8 cellular contexts compared by ENCODE assay signal in genomic region chr11:94740975-94741707, GRCh38. TPM values are rescaled to one million over a fixed set of nuclear protein-coding genes. Genes with fewer than 3 reads are reported as not detected.
A peak's percentile ranks its signal among the peaks of the same experiment; 100 is the strongest.
DNase-seq lines count a peak whose midpoint lies in the region; ATAC-seq and TF ChIP-seq lines count a peak whose summit lies in the region.

No MANE protein-coding gene starts in this region.

- H3K27me3 Mint-ChIP-seq in activated CD4-positive, alpha-beta T cell treated with anti-CD3 and anti-CD28 coated beads for 36 hours = peaks cover 33% of the 10 kb centered on the region

- H3K4me1 ChIP-seq in body of pancreas = peaks cover 42% of the 10 kb centered on the region

- peak overlapping the region in 1 of 2 donors; percentile 15 for H3K4me3 ChIP-seq in body of pancreas
- peak overlapping the region; percentile 51 for H3K4me3 ChIP-seq in iPS-11a (ENCODE audit: low read depth, low read length)
- peak overlapping the region; percentile 62 for H3K4me3 ChIP-seq in retinal pigment epithelial cell (ENCODE audit: low read length)

- H3K27ac Mint-ChIP-seq in activated CD4-positive, alpha-beta T cell treated with anti-CD3 and anti-CD28 coated beads for 36 hours = no peak overlapping the region

- POLR2A ChIA-PET in activated CD4-positive, alpha-beta T cell treated with anti-CD3 and anti-CD28 coated beads for 36 hours (lab: Charles Lee) = no interaction called here

- intact Hi-C loops in activated CD4-positive, alpha-beta T cell treated with anti-CD3 and anti-CD28 coated beads for 36 hours (cut with DNase I, micrococcal nuclease) = loop anchor here in 1 of 2 experiments (5.0 kb wide), 1 partner anchor 119 kb away; no protein-coding TSS in a partner anchor
- intact Hi-C loops in body of pancreas (cut with DNase I) = no loop called here

- peak overlapping the region in 2 of 4 donors; percentile 14 to 31 for H3K27ac ChIP-seq in body of pancreas

- peak overlapping the region; percentile 52 for H3K4me3 Mint-ChIP-seq in activated CD4-positive, alpha-beta T cell treated with anti-CD3 and anti-CD28 coated beads for 36 hours

- no peaks in the 10 kb centered on the region for H3K9me3 Mint-ChIP-seq in activated CD4-positive, alpha-beta T cell treated with anti-CD3 and anti-CD28 coated beads for 36 hours (ENCODE audit: low read depth)

- peak; percentile 16 to 65 (median 49) for TF ChIP-seq CTCF in body of pancreas (IDR thresholded peaks at IDR 0.05)
- TF ChIP-seq CTCF in retinal pigment epithelial cell (conservative IDR thresholded peaks at IDR 0.05; ENCODE audit: low read depth, low read length) = peak; percentile 60

- peak in 1 of 3 donors; percentile 47 for TF ChIP-seq POLR2A in body of pancreas (IDR thresholded peaks at IDR 0.05)

- WGBS in body of pancreas, 2 donors = 1% methylated on average over 21 to 37 of the region's 37 CpGs

- CTCF ChIA-PET in activated CD4-positive, alpha-beta T cell treated with anti-CD3 and anti-CD28 coated beads for 36 hours (lab: Charles Lee) = interaction anchor here (0.8 to 1.5 kb wide), 3 partner anchors 8 to 158 kb away, joined by 3 to 5 read pairs (median 4); no protein-coding TSS in a partner anchor

- H3K27me3 ChIP-seq in body of pancreas = no peaks in the 10 kb centered on the region

- H3K9me3 ChIP-seq in body of pancreas = no peaks in the 10 kb centered on the region

- no peaks in the 10 kb centered on the region for H3K36me3 Mint-ChIP-seq in activated CD4-positive, alpha-beta T cell treated with anti-CD3 and anti-CD28 coated beads for 36 hours (ENCODE audit: low read depth)

- H3K4me1 Mint-ChIP-seq in activated CD4-positive, alpha-beta T cell treated with anti-CD3 and anti-CD28 coated beads for 36 hours = peaks cover 13% of the 10 kb centered on the region

- DNase-seq in activated CD4-positive, alpha-beta T cell treated with anti-CD3 and anti-CD28 coated beads for 36 hours = peak; percentile 18
- DNase-seq in activated CD4-positive, alpha-beta T cell treated with anti-CD3 and anti-CD28 coated beads, Interleukin-2, amount 50 U/mL, for 4 hours = no peak
- peak; percentile 51 for DNase-seq in NCI-H524 treated with DMSO at 0.1 percent for 48 hours (lab: John Stamatoyannopoulos, UW)
- peak; percentile 37 to 53 (median 44) for DNase-seq in body of pancreas
- no peak for DNase-seq in retinal pigment epithelial cell (ENCODE audit: low read depth)

- no peaks in the 10 kb centered on the region for H3K36me3 ChIP-seq in body of pancreas (replicated peaks in 1 of 2; ENCODE audit: insufficient read depth in 1 of 2, low read depth in 2 of 2)

- ATAC-seq in activated CD4-positive, alpha-beta T cell treated with anti-CD3 and anti-CD28 coated beads for 36 hours = peak; percentile 58
- ATAC-seq in HG03060 (IDR thresholded peaks at IDR 0.05; ENCODE audit: low read depth, unreplicated experiment) (peak; percentile 46), body of pancreas (peak; percentile 73), GM18519 (IDR thresholded peaks at IDR 0.05; ENCODE audit: low FRiP score, unreplicated experiment) (no peak)

RNA-seq across cellular contexts. Expression of gene AMOTL1, which starts 27.0 kb away (rescaled TPM):
- 1 to 10 TPM; 1.8 to 2.3 TPM for total RNA-seq in activated CD4-positive, alpha-beta T cell treated with anti-CD3 and anti-CD28 coated beads for 36 hours
- 10 to 100 TPM; 20.4 to 21.5 TPM for total RNA-seq in body of pancreas

Comparison
In these comparisons a context has a peak if more than half of its experiments do, and no peak if none do; other contexts are left out.
1. DNase-seq: peak in activated CD4-positive, alpha-beta T cell treated with anti-CD3 and anti-CD28 coated beads for 36 hours (single experiment), NCI-H524 treated with DMSO at 0.1 percent for 48 hours (single experiment) and body of pancreas (4 of 4); none in activated CD4-positive, alpha-beta T cell treated with anti-CD3 and anti-CD28 coated beads, Interleukin-2, amount 50 U/mL, for 4 hours (0 of 2) and retinal pigment epithelial cell (single experiment).
2. RNA of gene AMOTL1, which starts 27.0 kb away (total RNA-seq): 20.4 to 21.5 TPM in body of pancreas; 1.8 to 2.3 TPM in activated CD4-positive, alpha-beta T cell treated with anti-CD3 and anti-CD28 coated beads for 36 hours; every median in the first group is over 4 times any median in the second.